Comparison of ENCODE assay signal across 11 cellular contexts in genomic region chr1:208204779-208205178, GRCh38. TPM values are rescaled to one million over a fixed set of nuclear protein-coding genes. Genes with fewer than 3 reads are reported as not detected.
A peak's percentile ranks its signal among the peaks of the same experiment; 100 is the strongest.
DNase-seq lines count a peak whose midpoint lies in the region; ATAC-seq and TF ChIP-seq lines count a peak whose summit lies in the region.
"Had no signal": no experiment of that assay in that cellular context is flagged by ENCODE, and none has a peak within 500 bp of the region (broad histone marks: within the 10 kb centered on the region; RNA-seq: fewer than 3 reads in every experiment).

No MANE protein-coding gene starts in this region.

- peaks cover 26% of the 10 kb centered on the region for H3K36me3 ChIP-seq in RWPE2 (ENCODE audit: low read depth)
- H3K36me3 ChIP-seq in right atrium auricular region: no peaks in the 10 kb centered on the region
- no peaks in the 10 kb centered on the region for H3K36me3 ChIP-seq in mucosa of descending colon (ENCODE audit: low read depth)

- H3K27me3 ChIP-seq in RWPE2 (ENCODE audit: insufficient read depth, poor library complexity, severe bottlenecking) (no peaks in the 10 kb centered on the region), right atrium auricular region (no peaks in the 10 kb centered on the region)

- H3K9me3 ChIP-seq in RWPE2 (ENCODE audit: severe bottlenecking) (no peaks in the 10 kb centered on the region), right atrium auricular region (no peaks in the 10 kb centered on the region), mucosa of descending colon (no peaks in the 10 kb centered on the region)

- ATAC-seq in RWPE2 (ENCODE audit: low read depth) (no peak), HG03439 (IDR thresholded peaks at IDR 0.05; ENCODE audit: unreplicated experiment) (no peak), mucosa of descending colon (no peak)
- ATAC-seq: activated T-helper 17 cell treated with anti-CD3 and anti-CD28 coated beads, Interleukin-2, amount 50 U/mL, for 72 hours had no signal

- peaks cover 66% of the 10 kb centered on the region for H3K4me1 ChIP-seq in RWPE2 (ENCODE audit: insufficient read depth, poor library complexity, severe bottlenecking)
- peaks cover 0 to 91% of the 10 kb centered on the region in 2 donors for H3K4me1 ChIP-seq in right atrium auricular region
- H3K4me1 ChIP-seq in mucosa of descending colon (ENCODE audit: low read depth): peaks cover 59% of the 10 kb centered on the region

- no peak overlapping the region for H3K4me3 ChIP-seq in RWPE2 (ENCODE audit: severe bottlenecking)
- no peak overlapping the region for H3K4me3 ChIP-seq in right atrium auricular region
- H3K4me3 ChIP-seq in mucosa of descending colon: no peak overlapping the region

- DNase-seq in DMS 273 (lab: John Stamatoyannopoulos, UW; ENCODE audit: unreplicated experiment): peak; percentile 54
- DNase-seq in DMS 273 treated with DMSO at 0.1 percent for 48 hours (lab: John Stamatoyannopoulos, UW): no peak
- no peak for DNase-seq in RWPE2 (ENCODE audit: low spot score)
- no peak for DNase-seq in right atrium auricular region (ENCODE audit: low spot score)
- DNase-seq in NAMALWA (ENCODE audit: low spot score): no peak
- DNase-seq in mucosa of descending colon: no peak
- DNase-seq: activated CD4-positive, alpha-beta T cell treated with anti-CD3 and anti-CD28 coated beads for 1 hour; SHP77 treated with DMSO at 0.1 percent for 48 hours had no signal

- TF ChIP-seq CTCF in RWPE2 (IDR thresholded peaks at IDR 0.05; ENCODE audit: poor library complexity, severe bottlenecking) (no peak), right atrium auricular region (IDR thresholded peaks at IDR 0.05) (peak in 1 of 2 donors; percentile 47), mucosa of descending colon (IDR thresholded peaks at IDR 0.05) (no peak)

- intact Hi-C loops in mucosa of descending colon (cut with DNase I, micrococcal nuclease): loop anchor here in 1 of 2 donors (10.0 kb wide), 1 partner anchor 50 kb away; no protein-coding TSS in a partner anchor

- H3K27ac ChIP-seq in RWPE2 (ENCODE audit: poor library complexity, severe bottlenecking): peak overlapping the region; percentile 77
- H3K27ac ChIP-seq in right atrium auricular region: peak overlapping the region; percentile 66 to 72
- peak overlapping the region; percentile 41 for H3K27ac ChIP-seq in temporal lobe (ENCODE audit: low read depth, low read length)

RNA-seq across cellular contexts. Expression of gene PLXNA2, which starts 39.4 kb away (rescaled TPM):
- total RNA-seq in right atrium auricular region (10 to 100 TPM; 10.8 to 23.8 TPM), temporal lobe (63.2 TPM), mucosa of descending colon (100 to 1,000 TPM in 1 of 3 donors, 10 to 100 TPM in 2; 65.5 to 127 (median 70.6) TPM)
